13 cellular contexts compared by ENCODE assay signal in the genomic region with DNA sequence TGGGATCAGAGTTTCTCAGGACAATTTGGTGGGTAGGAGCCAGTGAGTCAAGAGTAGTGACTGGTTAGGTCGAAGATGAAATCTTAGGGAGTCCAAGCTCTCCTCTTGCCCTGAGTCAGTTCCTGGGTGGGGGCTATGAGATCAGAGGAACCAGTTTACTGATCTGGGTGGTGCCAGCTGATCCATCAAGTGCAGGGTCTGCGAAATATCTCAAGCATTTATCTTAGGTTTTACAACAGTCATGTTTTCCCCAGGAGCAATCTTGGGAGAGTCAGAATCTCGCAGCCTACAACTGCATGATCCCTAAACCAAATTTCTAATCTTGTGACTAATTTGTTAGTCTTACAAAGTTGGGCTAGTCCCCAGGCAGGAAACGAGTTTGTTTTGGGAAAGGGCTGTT.
"Had no signal": no experiment of that assay in that cellular context is flagged by ENCODE, and none has a peak within 500 bp of the region (broad histone marks: within the 10 kb centered on the region; RNA-seq: fewer than 3 reads in every experiment).

No MANE protein-coding gene starts in this region.

- H3K36me3 Mint-ChIP-seq: activated CD8-positive, alpha-beta memory T cell treated with anti-CD3 and anti-CD28 coated beads, Interleukin-2, amount 10 ng/mL, durations not matched to agents 7 days and 5 days; activated naive CD8-positive, alpha-beta T cell treated with anti-CD3 and anti-CD28 coated beads for 36 hours; naive B cell; stimulated activated effector memory CD8-positive, alpha-beta T cell treated with anti-CD3 and anti-CD28 coated beads, Interleukin-12 subunit alpha, Interleukin-12 subunit beta, amount 100 ng/mL, for 72 hours had no signal

- H3K9me3 Mint-ChIP-seq: activated naive CD8-positive, alpha-beta T cell treated with anti-CD3 and anti-CD28 coated beads for 36 hours had no signal

- H3K27ac Mint-ChIP-seq: activated CD8-positive, alpha-beta memory T cell treated with anti-CD3 and anti-CD28 coated beads, Interleukin-2, amount 10 ng/mL, durations not matched to agents 7 days and 5 days; activated naive CD8-positive, alpha-beta T cell treated with anti-CD3 and anti-CD28 coated beads for 36 hours; activated T-cell treated with anti-CD3 and anti-CD28 coated beads, Interleukin-2, amount 50 U/mL, for 24 hours; naive B cell; stimulated activated effector memory CD8-positive, alpha-beta T cell treated with anti-CD3 and anti-CD28 coated beads, Interleukin-12 subunit alpha, Interleukin-12 subunit beta, amount 100 ng/mL, for 72 hours had no signal

- DNase-seq: activated CD4-positive, alpha-beta T cell treated with anti-CD3 and anti-CD28 coated beads, Interleukin-2, amount 50 U/mL, for 48 hours; activated CD4-positive, CD25-positive, alpha-beta regulatory T cell treated with anti-CD3 and anti-CD28 coated beads, Interleukin-2, amount 50 U/mL, for 72 hours; activated CD8-positive, alpha-beta memory T cell treated with anti-CD3 and anti-CD28 coated beads, Interleukin-2, amount 10 ng/mL, durations not matched to agents 7 days and 5 days; activated gamma-delta T cell; activated naive CD8-positive, alpha-beta T cell treated with anti-CD3 and anti-CD28 coated beads for 36 hours; activated T-cell treated with anti-CD3 and anti-CD28 coated beads, Interleukin-2, amount 50 U/mL, for 24 hours; aorta; hypothalamus; midbrain; naive B cell; T-helper 2 cell; transverse colon had no signal

- H3K4me1 Mint-ChIP-seq: activated CD8-positive, alpha-beta memory T cell treated with anti-CD3 and anti-CD28 coated beads, Interleukin-2, amount 10 ng/mL, durations not matched to agents 7 days and 5 days; activated naive CD8-positive, alpha-beta T cell treated with anti-CD3 and anti-CD28 coated beads for 36 hours; naive B cell; stimulated activated effector memory CD8-positive, alpha-beta T cell treated with anti-CD3 and anti-CD28 coated beads, Interleukin-12 subunit alpha, Interleukin-12 subunit beta, amount 100 ng/mL, for 72 hours had no signal

- H3K27me3 Mint-ChIP-seq: activated CD8-positive, alpha-beta memory T cell treated with anti-CD3 and anti-CD28 coated beads, Interleukin-2, amount 10 ng/mL, durations not matched to agents 7 days and 5 days; activated naive CD8-positive, alpha-beta T cell treated with anti-CD3 and anti-CD28 coated beads for 36 hours; activated T-cell treated with anti-CD3 and anti-CD28 coated beads, Interleukin-2, amount 50 U/mL, for 24 hours; naive B cell had no signal

- ATAC-seq: activated CD8-positive, alpha-beta memory T cell treated with anti-CD3 and anti-CD28 coated beads, Interleukin-2, amount 10 ng/mL, durations not matched to agents 7 days and 5 days; stimulated activated effector memory CD8-positive, alpha-beta T cell treated with anti-CD3 and anti-CD28 coated beads, Interleukin-12 subunit alpha, Interleukin-12 subunit beta, amount 100 ng/mL, for 72 hours had no signal

- H3K4me3 Mint-ChIP-seq: activated CD8-positive, alpha-beta memory T cell treated with anti-CD3 and anti-CD28 coated beads, Interleukin-2, amount 10 ng/mL, durations not matched to agents 7 days and 5 days; activated naive CD8-positive, alpha-beta T cell treated with anti-CD3 and anti-CD28 coated beads for 36 hours; activated T-cell treated with anti-CD3 and anti-CD28 coated beads, Interleukin-2, amount 50 U/mL, for 24 hours; naive B cell; stimulated activated effector memory CD8-positive, alpha-beta T cell treated with anti-CD3 and anti-CD28 coated beads, Interleukin-12 subunit alpha, Interleukin-12 subunit beta, amount 100 ng/mL, for 72 hours had no signal
